8 cellular contexts compared by ENCODE assay signal in the genomic region with DNA sequence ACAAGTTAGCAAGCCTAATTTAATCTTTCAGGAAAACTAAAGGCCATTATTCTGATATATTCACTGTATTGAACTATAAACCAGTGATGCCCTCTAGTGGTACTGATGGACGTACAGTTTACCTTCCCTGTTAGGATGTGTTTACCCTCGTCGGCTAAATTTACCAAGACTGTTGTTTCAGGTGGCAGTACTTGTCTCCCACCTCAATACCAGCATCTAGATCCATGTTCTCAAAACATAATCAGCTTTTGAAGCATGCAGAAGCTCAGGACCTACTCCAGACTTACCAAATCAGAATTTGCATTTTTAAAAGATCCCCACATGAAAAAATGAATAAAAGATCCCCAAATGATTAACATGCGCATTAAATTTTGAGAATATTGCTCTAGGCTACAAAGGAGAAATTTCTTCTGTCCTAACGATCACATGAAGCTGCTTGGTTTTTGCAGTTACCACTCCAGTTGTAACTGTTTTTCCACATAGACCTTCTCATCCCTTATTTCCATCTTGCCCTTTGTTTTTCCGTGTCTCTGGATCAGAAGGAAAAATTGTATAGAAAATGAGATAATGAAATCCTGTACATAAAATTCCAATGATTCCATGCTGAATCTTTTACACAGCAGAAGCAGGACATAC. TPM values are rescaled to one million over a fixed set of nuclear protein-coding genes. Genes with fewer than 3 reads are reported as not detected.
DNase-seq lines count a peak whose midpoint lies in the region; ATAC-seq and TF ChIP-seq lines count a peak whose summit lies in the region.

No MANE protein-coding gene starts in this region.

- H3K36me3 ChIP-seq in smooth muscle cell (ENCODE audit: low read depth): peaks cover 16% of the 10 kb centered on the region

- POLR2A ChIA-PET in T-cell (lab: Charles Lee): no interaction called here

- H3F3A ChIP-seq in smooth muscle cell (ENCODE audit: low read depth): no peaks in the 10 kb centered on the region

- 71% methylated on average over 6 of the region's 6 CpGs for WGBS in smooth muscle cell (ENCODE audit: low lambda C conversion rate)

- H3K9ac ChIP-seq in smooth muscle cell (ENCODE audit: low read depth): no peak overlapping the region

- no peaks in the 10 kb centered on the region for H3K27me3 ChIP-seq in foreskin keratinocyte
- no peaks in the 10 kb centered on the region for H3K27me3 ChIP-seq in smooth muscle cell (ENCODE audit: low read depth)

- ATAC-seq in GM21723 (IDR thresholded peaks at IDR 0.05; ENCODE audit: unreplicated experiment) (peak; percentile 70), T-cell (replicated peaks in 1 of 4) (peak; percentile 50 to 81 (median 54)), foreskin keratinocyte (peak; percentile 96)

- no peak overlapping the region for H3K27ac ChIP-seq in foreskin keratinocyte
- H3K27ac ChIP-seq in smooth muscle cell (ENCODE audit: low read depth): no peak overlapping the region

- no peak overlapping the region for H3K4me2 ChIP-seq in smooth muscle cell

- peaks cover 50% of the 10 kb centered on the region for H3K36me3 Mint-ChIP-seq in T-cell
- H3K36me3 Mint-ChIP-seq in activated CD4-positive, alpha-beta T cell treated with anti-CD3 and anti-CD28 coated beads, Interleukin-2, amount 10 ng/mL, durations not matched to agents 24 days and 14 days (ENCODE audit: low read depth): peaks cover 59% of the 10 kb centered on the region

- CTCF ChIA-PET in T-cell (lab: Charles Lee): interaction anchor here (0.6 to 2.8 kb wide), 4 partner anchors 10 to 139 kb away, joined by 3 to 15 read pairs (median 4); a partner anchor contains a TSS

- DNase-seq in EH (ENCODE audit: low read depth): peak; percentile 51
- DNase-seq in NCI-H1092 treated with DMSO at 0.1 percent for 48 hours (lab: John Stamatoyannopoulos, UW): peak; percentile 76
- DNase-seq in T-cell: peak in 1 of 34 experiments; percentile 7
- peak in 1 of 2 donors; percentile 38 for DNase-seq in foreskin keratinocyte
- no peak for DNase-seq in smooth muscle cell (lab: John Stamatoyannopoulos, UW; ENCODE audit: unreplicated experiment)
- no peak for DNase-seq in activated CD4-positive, alpha-beta T cell treated with anti-CD3 and anti-CD28 coated beads, Interleukin-2, amount 10 ng/mL, durations not matched to agents 24 days and 14 days
- DNase-seq in NK-92 treated with Interleukin-12 subunit alpha and Interleukin-12 subunit beta, amount 100 ng/mL, for 24 hours (lab: John Stamatoyannopoulos, UW): no peak

- H3K9me3 Mint-ChIP-seq in T-cell: peaks cover 11 to 21% (median 11%) of the 10 kb centered on the region in 3 donors
- H3K9me3 Mint-ChIP-seq in activated CD4-positive, alpha-beta T cell treated with anti-CD3 and anti-CD28 coated beads, Interleukin-2, amount 10 ng/mL, durations not matched to agents 24 days and 14 days: peaks cover 20% of the 10 kb centered on the region

- no peaks in the 10 kb centered on the region for H3K27me3 Mint-ChIP-seq in T-cell
- H3K27me3 Mint-ChIP-seq in activated CD4-positive, alpha-beta T cell treated with anti-CD3 and anti-CD28 coated beads, Interleukin-2, amount 10 ng/mL, durations not matched to agents 24 days and 14 days: no peaks in the 10 kb centered on the region

- no peak overlapping the region for H3K4me3 ChIP-seq in smooth muscle cell

- peaks cover 20% of the 10 kb centered on the region for H3K79me2 ChIP-seq in smooth muscle cell (ENCODE audit: low read depth)

- intact Hi-C loops in activated CD4-positive, alpha-beta T cell treated with anti-CD3 and anti-CD28 coated beads, Interleukin-2, amount 10 ng/mL, durations not matched to agents 24 days and 14 days (cut with micrococcal nuclease): no loop called here

- H3K4me3 Mint-ChIP-seq in T-cell: no peak overlapping the region
- no peak overlapping the region for H3K4me3 Mint-ChIP-seq in activated CD4-positive, alpha-beta T cell treated with anti-CD3 and anti-CD28 coated beads, Interleukin-2, amount 10 ng/mL, durations not matched to agents 24 days and 14 days

- TF ChIP-seq CTCF in foreskin keratinocyte (conservative IDR thresholded peaks at IDR 0.05) (peak; percentile 76), smooth muscle cell (IDR thresholded peaks at IDR 0.05; ENCODE audit: borderline replicate concordance, insufficient read depth, poor library complexity, severe bottlenecking) (peak; percentile 43)

- peaks cover 22% of the 10 kb centered on the region for H4K20me1 ChIP-seq in smooth muscle cell (ENCODE audit: low read depth)

- H3K4me1 ChIP-seq in foreskin keratinocyte: no peaks in the 10 kb centered on the region
- H3K4me1 ChIP-seq in smooth muscle cell (ENCODE audit: low read depth): no peaks in the 10 kb centered on the region

- peaks cover 28 to 36% (median 28%) of the 10 kb centered on the region in 3 donors for H3K4me1 Mint-ChIP-seq in T-cell
- peaks cover 16% of the 10 kb centered on the region for H3K4me1 Mint-ChIP-seq in activated CD4-positive, alpha-beta T cell treated with anti-CD3 and anti-CD28 coated beads, Interleukin-2, amount 10 ng/mL, durations not matched to agents 24 days and 14 days

- no peak overlapping the region for H2AFZ ChIP-seq in smooth muscle cell (ENCODE audit: low read depth)

- peak overlapping the region; percentile 61 to 78 for H3K27ac Mint-ChIP-seq in T-cell
- H3K27ac Mint-ChIP-seq in activated CD4-positive, alpha-beta T cell treated with anti-CD3 and anti-CD28 coated beads, Interleukin-2, amount 10 ng/mL, durations not matched to agents 24 days and 14 days: no peak overlapping the region

- H3K9me3 ChIP-seq in smooth muscle cell (replicated peaks; ENCODE audit: low read depth): peaks cover 8% of the 10 kb centered on the region

RNA-seq across cellular contexts. Expression of a gene that starts 3.2 kb away (rescaled TPM):
- total RNA-seq in T-cell (under 1 TPM in 3 of 5 donors, not detected in 2; 0.13 to 0.36 (median 0.35) TPM), foreskin keratinocyte (0.04 TPM in 1 of 2 replicates, not detected in the other), smooth muscle cell (0.04 TPM in 1 of 2 replicates, not detected in the other)
- polyA plus RNA-seq in foreskin keratinocyte (0.03 and 0.04 TPM in 2 replicates), smooth muscle cell (not detected in 2 replicates)
- 0.07 TPM in 1 of 2 replicates, not detected in the other for total RNA-seq in activated CD4-positive, alpha-beta T cell treated with anti-CD3 and anti-CD28 coated beads, Interleukin-2, amount 10 ng/mL, durations not matched to agents 24 days and 14 days

RNA-seq across cellular contexts. Expression of a gene that starts 10.4 kb away (rescaled TPM):
- total RNA-seq in T-cell: 10 to 100 TPM in 3 of 5 donors, 1 to 10 TPM in 2; 7.4 to 16.7 (median 16.3) TPM
- 13.0 and 14.0 TPM in 2 replicates for total RNA-seq in foreskin keratinocyte
- 10.3 and 12.3 TPM in 2 replicates for polyA plus RNA-seq in foreskin keratinocyte
- 13.3 and 15.5 TPM in 2 replicates for total RNA-seq in smooth muscle cell
- 13.7 and 14.1 TPM in 2 replicates for polyA plus RNA-seq in smooth muscle cell
- 18.6 and 19.8 TPM in 2 replicates for total RNA-seq in activated CD4-positive, alpha-beta T cell treated with anti-CD3 and anti-CD28 coated beads, Interleukin-2, amount 10 ng/mL, durations not matched to agents 24 days and 14 days

RNA-seq across cellular contexts. Expression of a gene that starts 10.7 kb away (rescaled TPM):
- total RNA-seq in T-cell: 10 to 100 TPM in 4 of 5 donors, 1 to 10 TPM in 1; 9.2 to 17.4 (median 16.6) TPM
- total RNA-seq in foreskin keratinocyte: 10.4 and 10.9 TPM in 2 replicates
- 3.2 and 4.0 TPM in 2 replicates for polyA plus RNA-seq in foreskin keratinocyte
- total RNA-seq in smooth muscle cell: 12.9 and 21.7 TPM in 2 replicates
- 2.7 and 3.2 TPM in 2 replicates for polyA plus RNA-seq in smooth muscle cell
- total RNA-seq in activated CD4-positive, alpha-beta T cell treated with anti-CD3 and anti-CD28 coated beads, Interleukin-2, amount 10 ng/mL, durations not matched to agents 24 days and 14 days: 11.7 and 12.7 TPM in 2 replicates

RNA-seq across cellular contexts. Expression of a gene that starts 47.6 kb away (rescaled TPM):
- total RNA-seq in T-cell: 1 to 10 TPM in 3 of 5 donors, not detected in 2; 1.3 to 2.1 (median 1.6) TPM
- total RNA-seq in foreskin keratinocyte: not detected in 2 replicates
- polyA plus RNA-seq in foreskin keratinocyte: not detected in 2 replicates
- not detected in 2 replicates for total RNA-seq in smooth muscle cell
- not detected in 2 replicates for polyA plus RNA-seq in smooth muscle cell
- total RNA-seq in activated CD4-positive, alpha-beta T cell treated with anti-CD3 and anti-CD28 coated beads, Interleukin-2, amount 10 ng/mL, durations not matched to agents 24 days and 14 days: not detected in 2 replicates

Comparison
In these comparisons a context has a peak if more than half of its experiments do, and no peak if none do; other contexts are left out.
1. DNase-seq: peak in EH (single experiment) and NCI-H1092 treated with DMSO at 0.1 percent for 48 hours (single experiment); none in smooth muscle cell (single experiment), activated CD4-positive, alpha-beta T cell treated with anti-CD3 and anti-CD28 coated beads, Interleukin-2, amount 10 ng/mL, durations not matched to agents 24 days and 14 days (single experiment) and NK-92 treated with Interleukin-12 subunit alpha and Interleukin-12 subunit beta, amount 100 ng/mL, for 24 hours (single experiment).
2. Peak in every context shown above with its lines, with median percentiles within 50 percentile points of each other: ATAC-seq.